8 cellular contexts compared by ENCODE assay signal in the genomic region with DNA sequence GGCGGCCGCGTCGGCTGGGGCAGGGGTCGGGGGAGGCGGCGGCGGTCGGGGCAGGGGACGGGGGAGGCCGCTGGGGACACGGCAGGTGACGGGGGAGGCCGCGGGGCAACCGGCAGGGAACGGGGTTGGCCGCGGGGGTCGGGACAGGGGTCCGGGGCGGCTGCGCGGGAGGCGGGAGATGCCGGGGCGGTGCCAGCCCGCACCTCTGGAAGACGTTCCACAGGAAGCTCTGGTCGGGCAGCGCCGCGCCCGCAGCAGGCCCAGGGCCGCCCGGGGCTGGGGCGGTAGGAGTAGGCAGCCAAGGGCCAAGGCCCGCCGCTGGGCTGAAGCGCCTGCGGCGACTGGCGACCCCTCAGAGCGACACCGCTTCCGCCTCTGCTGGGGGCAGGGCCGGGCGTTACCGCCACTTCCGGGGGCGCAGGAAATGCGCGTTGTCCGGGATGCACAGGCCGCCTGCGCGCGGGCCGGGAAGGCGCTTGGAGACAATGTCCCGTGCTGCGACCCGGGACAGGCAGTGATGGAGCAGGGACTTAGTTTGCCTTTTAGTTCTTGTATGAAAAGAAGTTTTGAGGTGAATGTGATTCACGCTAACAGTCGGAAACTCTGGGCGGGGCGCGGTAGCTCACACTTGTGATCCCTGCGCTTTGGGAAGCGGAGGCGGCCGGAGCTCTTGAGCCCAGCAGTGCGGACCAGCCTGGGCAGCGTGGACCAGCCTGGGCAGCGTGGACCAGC.
DNase-seq lines count a peak whose midpoint lies in the region; ATAC-seq and TF ChIP-seq lines count a peak whose summit lies in the region.

No MANE protein-coding gene starts in this region.

- no peaks in the 10 kb centered on the region for H3K27me3 Mint-ChIP-seq in activated CD4-positive, alpha-beta memory T cell treated with anti-CD3 and anti-CD28 coated beads for 36 hours

- H3K27ac Mint-ChIP-seq in activated CD4-positive, alpha-beta memory T cell treated with anti-CD3 and anti-CD28 coated beads for 36 hours: peak overlapping the region; percentile 90

- no peaks in the 10 kb centered on the region for H3K9me3 ChIP-seq in lung (ENCODE audit: control insufficient read depth in 2 of 2, insufficient read depth in 1 of 2, low read length in 1 of 2)

- peaks cover 0 to 5% of the 10 kb centered on the region in 2 donors for H3K36me3 ChIP-seq in lung (ENCODE audit: control insufficient read depth in 2 of 2, insufficient read depth in 2 of 2, low read length in 2 of 2)

- H3K9me3 Mint-ChIP-seq in activated CD4-positive, alpha-beta memory T cell treated with anti-CD3 and anti-CD28 coated beads for 36 hours: no peaks in the 10 kb centered on the region

- DNase-seq in AG09309 (ENCODE audit: low read depth) (no peak), NCI-H446 treated with DMSO at 0.1 percent for 48 hours (lab: John Stamatoyannopoulos, UW) (peak; percentile 80), ecto neural progenitor cell (ENCODE audit: low spot score) (peak; percentile 88), lung (ENCODE audit: low spot score) (peak; percentile 77)
- DNase-seq in activated CD4-positive, alpha-beta memory T cell treated with anti-CD3 and anti-CD28 coated beads for 36 hours: peak; percentile 85
- peak; percentile 53 to 76 (median 68) for DNase-seq in stimulated activated CD4-positive, alpha-beta T cell treated with anti-CD3 and anti-CD28 coated beads, TNF-alpha, amount 100 ng/mL, for 24 hours (ENCODE audit: low read depth in 3 of 3)

- POLR2A ChIA-PET in activated CD4-positive, alpha-beta memory T cell treated with anti-CD3 and anti-CD28 coated beads for 36 hours (lab: Charles Lee): no interaction called here

- no peak for TF ChIP-seq CTCF in AG09309 (IDR thresholded peaks at IDR 0.05; ENCODE audit: control insufficient read depth, insufficient read depth, low read depth, low read length, missing control alignments)
- TF ChIP-seq CTCF in lung (IDR thresholded peaks at IDR 0.05; ENCODE audit: control extremely low read depth, extremely low read depth): no peak

- no peaks in the 10 kb centered on the region for H3K4me1 ChIP-seq in lung (ENCODE audit: control insufficient read depth in 2 of 2, insufficient read depth in 2 of 2, low read length in 2 of 2)

- 1 to 2% methylated on average over 50 to 75 of the region's 75 CpGs for WGBS in lung, 2 donors

- H3K4me3 Mint-ChIP-seq in activated CD4-positive, alpha-beta memory T cell treated with anti-CD3 and anti-CD28 coated beads for 36 hours: peak overlapping the region; percentile 92

- H3K4me1 Mint-ChIP-seq in activated CD4-positive, alpha-beta memory T cell treated with anti-CD3 and anti-CD28 coated beads for 36 hours (ENCODE audit: low read depth): peaks cover 20% of the 10 kb centered on the region

- H3K4me3 ChIP-seq in AG09309 (ENCODE audit: control insufficient read depth, low read depth, low read length) (peak overlapping the region; percentile 60), lung (peak overlapping the region; percentile 71)

- ATAC-seq in GM18907 (IDR thresholded peaks at IDR 0.05; ENCODE audit: unreplicated experiment) (peak; percentile 95), HG03135 (IDR thresholded peaks at IDR 0.05; ENCODE audit: unreplicated experiment) (peak; percentile 95), lung (ENCODE audit: insufficient read depth, low FRiP score) (peak; percentile 93)

- H3K27ac ChIP-seq in lung (ENCODE audit: low read depth in 1 of 2, low read length in 1 of 2): peak overlapping the region; percentile 90 to 96

- no peaks in the 10 kb centered on the region for H3K27me3 ChIP-seq in lung (ENCODE audit: control insufficient read depth, insufficient read depth)

- CTCF ChIA-PET in activated CD4-positive, alpha-beta memory T cell treated with anti-CD3 and anti-CD28 coated beads for 36 hours (lab: Charles Lee): interaction anchor here (1.4 kb wide), 1 partner anchor 11 kb away, joined by 6 read pairs; no protein-coding TSS in a partner anchor

- H3K36me3 Mint-ChIP-seq in activated CD4-positive, alpha-beta memory T cell treated with anti-CD3 and anti-CD28 coated beads for 36 hours: no peaks in the 10 kb centered on the region

- intact Hi-C loops in activated CD4-positive, alpha-beta memory T cell treated with anti-CD3 and anti-CD28 coated beads for 36 hours (cut with micrococcal nuclease): no loop called here
